In genomic region chr17:4263282-4264215, GRCh38 we compare ENCODE assay signal across 8 cellular contexts. TPM values are rescaled to one million over a fixed set of nuclear protein-coding genes. Genes with fewer than 3 reads are reported as not detected.
DNase-seq lines count a peak whose midpoint lies in the region; ATAC-seq, FAIRE-seq and TF ChIP-seq lines count a peak whose summit lies in the region.

ANKFY1 (minus strand) TSS chr17:4263979; CDS start chr17:4263941, 38 bp downstream.

- no peaks in the 10 kb centered on the region for H4K20me1 ChIP-seq in OCI-LY3 (ENCODE audit: insufficient read depth, low read length)
- H4K20me1 ChIP-seq in endothelial cell of umbilical vein (replicated peaks; ENCODE audit: control insufficient read depth, extremely low read depth, insufficient read depth, low read length), result peaks cover 3% of the 10 kb centered on the region

- peak in 1 of 2 experiments; percentile 7 for TF ChIP-seq CTCF in Caco-2 (IDR thresholded peaks at IDR 0.05; ENCODE audit: insufficient read depth in 1 of 2, low read depth in 1 of 2, low read length in 1 of 2, severe bottlenecking in 1 of 2, unreplicated experiment in 1 of 2)
- TF ChIP-seq CTCF in OCI-LY3 (IDR thresholded peaks at IDR 0.05; ENCODE audit: low read depth, low read length), result no peak
- TF ChIP-seq CTCF in endothelial cell of umbilical vein (IDR thresholded peaks at IDR 0.05; ENCODE audit: extremely low read depth in 1 of 2, insufficient read depth in 1 of 2, low read depth in 1 of 2, low read length in 2 of 2), result no peak

- intact Hi-C loops in Caco-2 (cut with micrococcal nuclease; ENCODE audit: unreplicated experiment) (loop anchor here (5.0 kb wide), 1 partner anchor 104 kb away; the partner anchor contains the start of gene UBE2G1), endothelial cell of umbilical vein (cut with micrococcal nuclease) (loop anchor here (1.0 to 5.0 kb wide), 2 partner anchors 46 to 103 kb away; partner anchors contain the start of gene UBE2G1)

- H3K27me3 Mint-ChIP-seq in Caco-2 (ENCODE audit: insufficient read depth, unreplicated experiment), result no peaks in the 10 kb centered on the region

- POLR2A ChIA-PET in Caco-2 (lab: Charles Lee), result interaction anchor here (0.6 kb wide), 3 partner anchors 12 to 713 kb away, joined by 3 to 9 read pairs (median 4); no protein-coding TSS in a partner anchor
- POLR2A ChIA-PET in endothelial cell of umbilical vein (lab: Charles Lee), result no interaction called here

- H3K4me1 ChIP-seq in Caco-2, result no peaks in the 10 kb centered on the region
- H3K4me1 ChIP-seq in OCI-LY3 (ENCODE audit: low read length), result peaks cover 12% of the 10 kb centered on the region
- H3K4me1 ChIP-seq in endothelial cell of umbilical vein (ENCODE audit: control insufficient read depth, extremely low read depth, insufficient read depth, low read length), result peaks cover 16% of the 10 kb centered on the region

- H3K9me3 Mint-ChIP-seq in Caco-2 (ENCODE audit: unreplicated experiment), result no peaks in the 10 kb centered on the region

- CTCF ChIA-PET in Caco-2 (lab: Charles Lee) (interaction anchor here (0.6 kb wide), 1 partner anchor 11 kb away, joined by 3 read pairs; no protein-coding TSS in a partner anchor), endothelial cell of umbilical vein (lab: Charles Lee) (interaction anchor here (0.7 to 2.2 kb wide), 5 partner anchors 9 to 62 kb away, joined by 3 to 8 read pairs (median 3); no protein-coding TSS in a partner anchor)

- no peaks in the 10 kb centered on the region for H3K9me3 ChIP-seq in Caco-2
- no peaks in the 10 kb centered on the region for H3K9me3 ChIP-seq in OCI-LY3 (ENCODE audit: insufficient read depth, low read length)
- no peaks in the 10 kb centered on the region for H3K9me3 ChIP-seq in endothelial cell of umbilical vein (replicated peaks; ENCODE audit: control insufficient read depth, insufficient read depth, low read length)

- peak within 1 kb of the TSS; percentile 97 for H3K4me2 ChIP-seq in OCI-LY3 (ENCODE audit: low read length)
- peak within 1 kb of the TSS; percentile 99 for H3K4me2 ChIP-seq in endothelial cell of umbilical vein (ENCODE audit: insufficient read depth, low read length)

- no peaks in the 10 kb centered on the region for H3K9me1 ChIP-seq in endothelial cell of umbilical vein (replicated peaks; ENCODE audit: control insufficient read depth, extremely low read depth, insufficient read depth, low read length)

- FAIRE-seq in endothelial cell of umbilical vein (lab: Jason Lieb, UNC), result peak; percentile 98

- dilution Hi-C loops in endothelial cell of umbilical vein (cut with MboI; ENCODE audit: extremely low pct_ligation_motif_present, low sequenced_read_pairs), result no loop called here

- H3K36me3 Mint-ChIP-seq in Caco-2 (ENCODE audit: insufficient read depth, unreplicated experiment), result peaks cover 20% of the 10 kb centered on the region

- TF ChIP-seq POLR2A in endothelial cell of umbilical vein (IDR thresholded peaks at IDR 0.05; ENCODE audit: low read depth, low read length), result peak; percentile 70

- H3K36me3 ChIP-seq in Caco-2 (ENCODE audit: control insufficient read depth, insufficient read depth, low read length), result no peaks in the 10 kb centered on the region
- peaks cover 7% of the 10 kb centered on the region for H3K36me3 ChIP-seq in OCI-LY3 (replicated peaks; ENCODE audit: low read depth, low read length)
- H3K36me3 ChIP-seq in endothelial cell of umbilical vein (ENCODE audit: control insufficient read depth in 2 of 2, extremely low read depth in 1 of 2, insufficient read depth in 2 of 2, low read length in 2 of 2), result peaks cover 0 to 3% of the 10 kb centered on the region in 2 experiments

- H3K4me3 Mint-ChIP-seq in Caco-2 (ENCODE audit: unreplicated experiment), result peak within 1 kb of the TSS; percentile 80

- ATAC-seq in GM21447 (IDR thresholded peaks at IDR 0.05; ENCODE audit: unreplicated experiment), result peak; percentile 81

- peak; percentile 89 to 93 for DNase-seq in Caco-2
- peak; percentile 85 for DNase-seq in HuH-7.5 (ENCODE audit: low spot score)
- DNase-seq in activated CD8-positive, alpha-beta memory T cell treated with anti-CD3 and anti-CD28 coated beads, Interleukin-2, amount 50 U/mL, for 48 hours, result peak; percentile 99
- peak; percentile 97 for DNase-seq in endothelial cell of umbilical vein (ENCODE audit: low read depth, low spot score)
- peak; percentile 95 for DNase-seq in midbrain (lab: John Stamatoyannopoulos, UW)
- peak; percentile 91 to 95 for DNase-seq in stimulated activated CD8-positive, alpha-beta memory T cell treated with anti-CD3 and anti-CD28 coated beads, Interleukin-15, amount 100 ng/mL, for 48 hours (ENCODE audit: low read depth in 2 of 2)

- no peaks in the 10 kb centered on the region for H3K27me3 ChIP-seq in Caco-2 (replicated peaks; ENCODE audit: control insufficient read depth, insufficient read depth, low read length)
- no peaks in the 10 kb centered on the region for H3K27me3 ChIP-seq in OCI-LY3 (ENCODE audit: low read depth, low read length)
- H3K27me3 ChIP-seq in endothelial cell of umbilical vein (ENCODE audit: control insufficient read depth in 2 of 2, insufficient read depth in 2 of 2, low read length in 2 of 2), result no peaks in the 10 kb centered on the region

- BruUV-seq in Caco-2 (replicated peaks; lab: Mats Ljungman, UMichigan), result no TSS peak
- no TSS peak for BruUV-seq in endothelial cell of umbilical vein (replicated peaks; lab: Mats Ljungman, UMichigan)

- peak within 1 kb of the TSS; percentile 97 for H3K27ac Mint-ChIP-seq in Caco-2 (ENCODE audit: unreplicated experiment)

- H3K9ac ChIP-seq in OCI-LY3 (ENCODE audit: low read length), result peak within 1 kb of the TSS; percentile 76
- H3K9ac ChIP-seq in endothelial cell of umbilical vein (replicated peaks; ENCODE audit: extremely low read depth, insufficient read depth, low read length), result peak within 1 kb of the TSS; percentile 96

- H2AFZ ChIP-seq in OCI-LY3 (ENCODE audit: low read depth, low read length), result peak within 1 kb of the TSS; percentile 81
- peak within 1 kb of the TSS; percentile 92 for H2AFZ ChIP-seq in endothelial cell of umbilical vein (ENCODE audit: low read depth, low read length)

- peak within 1 kb of the TSS; percentile 30 for H3K27ac ChIP-seq in OCI-LY3 (ENCODE audit: low read length)
- peak within 1 kb of the TSS; percentile 72 for H3K27ac ChIP-seq in endothelial cell of umbilical vein (ENCODE audit: insufficient read depth, low read depth, low read length)

- H3K4me3 ChIP-seq in Caco-2 (ENCODE audit: low read depth, low read length), result peak within 1 kb of the TSS; percentile 86
- H3K4me3 ChIP-seq in OCI-LY3 (ENCODE audit: low read length), result peak within 1 kb of the TSS; percentile 89
- peak within 1 kb of the TSS; percentile 69 to 97 (median 70) for H3K4me3 ChIP-seq in endothelial cell of umbilical vein (replicated peaks in 1 of 3; ENCODE audit: insufficient read depth in 1 of 3, low read depth in 1 of 3, low read length in 3 of 3)

- peaks cover 9% of the 10 kb centered on the region for H3K4me1 Mint-ChIP-seq in Caco-2 (ENCODE audit: low read depth, unreplicated experiment)

- H3K79me2 ChIP-seq in OCI-LY3 (ENCODE audit: low read length) (peaks cover 42% of the 10 kb centered on the region), endothelial cell of umbilical vein (ENCODE audit: control insufficient read depth, insufficient read depth, low read length) (peaks cover 51% of the 10 kb centered on the region)

TF ChIP-seq in endothelial cell of umbilical vein, 7 proteins besides CTCF, POLR2A, EP300 and RAD21:
- peak; percentile 91 for TF ChIP-seq POLR2AphosphoS5 (IDR thresholded peaks at IDR 0.05; ENCODE audit: insufficient read depth, low read depth, low read length)
- TF ChIP-seq MYC (IDR thresholded peaks at IDR 0.05; ENCODE audit: low read depth, low read length), result no peak

RNA-seq across cellular contexts. Expression of gene ANKFY1, which starts in this region (rescaled TPM):
- total RNA-seq in Caco-2 (2022) (25.0 and 27.5 TPM in 2 replicates), endothelial cell of umbilical vein (45.4 and 51.1 TPM in 2 replicates)
- polyA plus RNA-seq in endothelial cell of umbilical vein, result 26.0 and 30.6 TPM in 2 replicates
- 18.8 and 18.9 TPM in 2 replicates for polyA plus RNA-seq in endothelial cell of umbilical vein (2011; cell fraction: cytosol; rRNA removed)
- polyA plus RNA-seq in endothelial cell of umbilical vein (2011; cell fraction: nucleus; rRNA removed), result 141 and 149 TPM in 2 replicates
- 25.9 and 29.6 TPM in 2 replicates for polyA plus RNA-seq in endothelial cell of umbilical vein (2012)
- polyA minus RNA-seq in endothelial cell of umbilical vein, result 60.1 and 62.8 TPM in 2 replicates
- 29.6 TPM for polyA minus RNA-seq in endothelial cell of umbilical vein (2011; cell fraction: cytosol; rRNA and poly(A)+ RNA removed)
- polyA minus RNA-seq in endothelial cell of umbilical vein (2011; cell fraction: nucleus; rRNA and poly(A)+ RNA removed), result 81.3 and 85.0 TPM in 2 replicates

Comparison
In these comparisons a context has a peak if more than half of its experiments do, and no peak if none do; other contexts are left out.
1. Peak in every context shown above with its lines: DNase-seq, ATAC-seq, H3K4me3 ChIP-seq and H3K27ac ChIP-seq.